18 cellular contexts compared by ENCODE assay signal in genomic region chr2:126906781-126907180, GRCh38. TPM values are rescaled to one million over a fixed set of nuclear protein-coding genes. Genes with fewer than 3 reads are reported as not detected.
DNase-seq lines count a peak whose midpoint lies in the region; ATAC-seq and TF ChIP-seq lines count a peak whose summit lies in the region.
"Had no signal": no experiment of that assay in that cellular context is flagged by ENCODE, and none has a peak within 500 bp of the region (broad histone marks: within the 10 kb centered on the region; RNA-seq: fewer than 3 reads in every experiment).

No MANE protein-coding gene starts in this region.

- peaks cover 26% of the 10 kb centered on the region for H3K9me3 Mint-ChIP-seq in nephron progenitor cell

- ATAC-seq in SK-N-SH treated with all-trans-retinoic acid at 6 μM for 48 hours (no peak), GM21786 (IDR thresholded peaks at IDR 0.05; ENCODE audit: unreplicated experiment) (no peak), GM21367 (IDR thresholded peaks at IDR 0.05; ENCODE audit: unreplicated experiment) (no peak)
- ATAC-seq: Right ventricle myocardium inferior had no signal

- no peak overlapping the region for H3K9ac ChIP-seq in SK-N-SH
- H3K9ac ChIP-seq in colonic mucosa (ENCODE audit: low read depth in 2 of 2, low read length in 2 of 2) = no peak overlapping the region

- H3K4me1 Mint-ChIP-seq in nephron progenitor cell = peaks cover 20% of the 10 kb centered on the region

- H3K36me3 ChIP-seq in SK-N-SH (replicated peaks in 1 of 2; ENCODE audit: control insufficient read depth in 1 of 2, insufficient read depth in 2 of 2, low read length in 1 of 2) (no peaks in the 10 kb centered on the region), colonic mucosa (no peaks in the 10 kb centered on the region)

- CTCF ChIA-PET in SK-N-SH (lab: Yijun Ruan, JAX) = interaction anchor here (1.6 kb wide), 1 partner anchor 65 kb away, joined by 4 read pairs; no protein-coding TSS in a partner anchor

- H3K27me3 ChIP-seq in SK-N-SH (ENCODE audit: insufficient read depth) (no peaks in the 10 kb centered on the region), colonic mucosa (no peaks in the 10 kb centered on the region)

- H3K79me2 ChIP-seq in SK-N-SH (ENCODE audit: insufficient read depth) = no peaks in the 10 kb centered on the region

- H3K27ac Mint-ChIP-seq in nephron progenitor cell = peak overlapping the region; percentile 13
- H3K27ac Mint-ChIP-seq: HFFc6, IgD-negative memory B cell had no signal

- H3K27me3 Mint-ChIP-seq in nephron progenitor cell (ENCODE audit: low read depth, poor library complexity) = peaks cover 18% of the 10 kb centered on the region

- H3K4me2 ChIP-seq in SK-N-SH = no peak overlapping the region
- H3K4me2 ChIP-seq: PC-9 had no signal

- H3K4me3 Mint-ChIP-seq in nephron progenitor cell = no peak overlapping the region
- H3K4me3 Mint-ChIP-seq: HFFc6, IgD-negative memory B cell had no signal

- H3K27ac ChIP-seq in SK-N-SH (ENCODE audit: low read depth in 2 of 2, low read length in 1 of 2) = no peak overlapping the region
- no peak overlapping the region for H3K27ac ChIP-seq in colonic mucosa
- H3K27ac ChIP-seq: PC-9 had no signal

- TF ChIP-seq RAD21 in SK-N-SH (IDR thresholded peaks at IDR 0.05; ENCODE audit: low read length) = no peak

- WGBS in SK-N-SH (ENCODE audit: low lambda C conversion rate) = 17% methylated on average over 6 of the region's 6 CpGs

- no peaks in the 10 kb centered on the region for H3K9me3 ChIP-seq in SK-N-SH
- H3K9me3 ChIP-seq in colonic mucosa = no peaks in the 10 kb centered on the region

- no peak for TF ChIP-seq EP300 in SK-N-SH (IDR thresholded peaks at IDR 0.05; ENCODE audit: borderline replicate concordance in 1 of 2, low read depth in 1 of 2, low read length in 1 of 2)

- H3K4me3 ChIP-seq in SK-N-SH (ENCODE audit: low read depth in 2 of 2, low read length in 1 of 2) (no peak overlapping the region), colonic mucosa (no peak overlapping the region)
- H3K4me3 ChIP-seq: PC-9 had no signal

- TF ChIP-seq CTCF in SK-N-SH (IDR thresholded peaks at IDR 0.05) = no peak
- no peak for TF ChIP-seq CTCF in colonic mucosa (IDR thresholded peaks at IDR 0.05)
- TF ChIP-seq CTCF in nephron progenitor cell (IDR thresholded peaks at IDR 0.05) = no peak

- H3K4me1 ChIP-seq in SK-N-SH (ENCODE audit: control insufficient read depth in 1 of 2, insufficient read depth in 2 of 2, low read depth in 1 of 2, low read length in 1 of 2) = peaks cover 0 to 34% of the 10 kb centered on the region in 2 experiments; a peak in 2 of 4 replicates
- H3K4me1 ChIP-seq in colonic mucosa = no peaks in the 10 kb centered on the region

- no peaks in the 10 kb centered on the region for H4K20me1 ChIP-seq in SK-N-SH (ENCODE audit: insufficient read depth)

- DNase-seq in SK-N-SH (peak; percentile 1), colonic mucosa (peak; percentile 4), nephron progenitor cell (no peak), globus pallidus (ENCODE audit: low spot score) (no peak)
- DNase-seq in stimulated activated CD4-positive, alpha-beta T cell treated with anti-CD3 and anti-CD28 coated beads, Interleukin-12 subunit alpha, Interleukin-12 subunit beta, amount 100 ng/mL, for 4 hours = no peak
- DNase-seq: C1 segment of cervical spinal cord, GOT3, HFFc6, NCI-H1417, NCI-H2029, NCI-H524, PC-9 had no signal

- no peak overlapping the region for H2AFZ ChIP-seq in SK-N-SH (ENCODE audit: low read depth)
- H2AFZ ChIP-seq: PC-9 had no signal

- intact Hi-C loops in colonic mucosa (cut with DNase I) = no loop called here

- peaks cover 5% of the 10 kb centered on the region for H3K36me3 Mint-ChIP-seq in nephron progenitor cell (ENCODE audit: low read depth)

- no peaks in the 10 kb centered on the region for H3K9me2 ChIP-seq in SK-N-SH

- POLR2A ChIA-PET in SK-N-SH (lab: Yijun Ruan, JAX) = no interaction called here

- no peaks in the 10 kb centered on the region for H3F3A ChIP-seq in SK-N-SH (replicated peaks; ENCODE audit: insufficient read depth)

TF ChIP-seq in SK-N-SH, 30 proteins besides CTCF, POLR2A, EP300 and RAD21 (continues in another document):
- no peak for TF ChIP-seq EZH2phosphoT487 (IDR thresholded peaks at IDR 0.05; ENCODE audit: borderline replicate concordance, low read depth)
- TF ChIP-seq, protein P1, sequence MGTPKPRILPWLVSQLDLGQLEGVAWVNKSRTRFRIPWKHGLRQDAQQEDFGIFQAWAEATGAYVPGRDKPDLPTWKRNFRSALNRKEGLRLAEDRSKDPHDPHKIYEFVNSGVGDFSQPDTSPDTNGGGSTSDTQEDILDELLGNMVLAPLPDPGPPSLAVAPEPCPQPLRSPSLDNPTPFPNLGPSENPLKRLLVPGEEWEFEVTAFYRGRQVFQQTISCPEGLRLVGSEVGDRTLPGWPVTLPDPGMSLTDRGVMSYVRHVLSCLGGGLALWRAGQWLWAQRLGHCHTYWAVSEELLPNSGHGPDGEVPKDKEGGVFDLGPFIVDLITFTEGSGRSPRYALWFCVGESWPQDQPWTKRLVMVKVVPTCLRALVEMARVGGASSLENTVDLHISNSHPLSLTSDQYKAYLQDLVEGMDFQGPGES (IDR thresholded peaks at IDR 0.05; ENCODE audit: low read depth, low read length) = no peak
- no peak for TF ChIP-seq FOXM1 (IDR thresholded peaks at IDR 0.05; ENCODE audit: low read depth)
- TF ChIP-seq REST (IDR thresholded peaks at IDR 0.05; ENCODE audit: low read depth, low read length) = no peak
- TF ChIP-seq ELF1 (IDR thresholded peaks at IDR 0.05) = no peak
- TF ChIP-seq TCF12 (IDR thresholded peaks at IDR 0.05) = no peak

TF ChIP-seq in SK-N-SH treated with all-trans-retinoic acid at 6 μM for 48 hours, 23 proteins besides CTCF, POLR2A, EP300 and RAD21:
- no peak for TF ChIP-seq BACH2 (CRISPR knock-in tag; IDR thresholded peaks at IDR 0.05; ENCODE audit: borderline replicate concordance)
- no peak for TF ChIP-seq TOX (CRISPR knock-in tag; IDR thresholded peaks at IDR 0.05; ENCODE audit: borderline replicate concordance)
- TF ChIP-seq PATZ1 (CRISPR knock-in tag; IDR thresholded peaks at IDR 0.05; ENCODE audit: borderline replicate concordance) = no peak
- no peak for TF ChIP-seq SNAI2 (CRISPR knock-in tag; IDR thresholded peaks at IDR 0.05)
- no peak for TF ChIP-seq RARB (CRISPR knock-in tag; IDR thresholded peaks at IDR 0.05)
- TF ChIP-seq ZNF70 (CRISPR knock-in tag; IDR thresholded peaks at IDR 0.05) = no peak
- TF ChIP-seq CREB5 (CRISPR knock-in tag; IDR thresholded peaks at IDR 0.05; ENCODE audit: low read depth) = no peak
- no peak for TF ChIP-seq ZNF565 (CRISPR knock-in tag; conservative IDR thresholded peaks at IDR 0.05; ENCODE audit: low read depth)
- TF ChIP-seq ARNTL (CRISPR knock-in tag; IDR thresholded peaks at IDR 0.05; ENCODE audit: borderline replicate concordance, low read depth) = no peak

RNA-seq across cellular contexts. Expression of gene TEX51, which starts 8.1 kb away (rescaled TPM):
- not detected in 2 replicates for polyA plus RNA-seq in SK-N-SH (2012; rRNA removed)
- polyA plus RNA-seq in SK-N-SH (2012; cell fraction: cytosol; rRNA removed) = not detected in 2 replicates
- not detected in 2 replicates for polyA plus RNA-seq in SK-N-SH (2012; cell fraction: nucleus; rRNA removed)
- total RNA-seq in colonic mucosa = not detected
- total RNA-seq: HFFc6, HT1080, PC-9, Right ventricle myocardium inferior had no signal
- polyA plus RNA-seq: IgD-negative memory B cell had no signal

Comparison
In these comparisons a context has a peak if more than half of its experiments do, and no peak if none do; other contexts are left out.
1. DNase-seq: peak in SK-N-SH (single experiment) and colonic mucosa (single experiment); none in nephron progenitor cell (single experiment), globus pallidus (single experiment) and stimulated activated CD4-positive, alpha-beta T cell treated with anti-CD3 and anti-CD28 coated beads, Interleukin-12 subunit alpha, Interleukin-12 subunit beta, amount 100 ng/mL, for 4 hours (single experiment).